Comparison of ENCODE assay signal across 1 cellular context in the genomic region with DNA sequence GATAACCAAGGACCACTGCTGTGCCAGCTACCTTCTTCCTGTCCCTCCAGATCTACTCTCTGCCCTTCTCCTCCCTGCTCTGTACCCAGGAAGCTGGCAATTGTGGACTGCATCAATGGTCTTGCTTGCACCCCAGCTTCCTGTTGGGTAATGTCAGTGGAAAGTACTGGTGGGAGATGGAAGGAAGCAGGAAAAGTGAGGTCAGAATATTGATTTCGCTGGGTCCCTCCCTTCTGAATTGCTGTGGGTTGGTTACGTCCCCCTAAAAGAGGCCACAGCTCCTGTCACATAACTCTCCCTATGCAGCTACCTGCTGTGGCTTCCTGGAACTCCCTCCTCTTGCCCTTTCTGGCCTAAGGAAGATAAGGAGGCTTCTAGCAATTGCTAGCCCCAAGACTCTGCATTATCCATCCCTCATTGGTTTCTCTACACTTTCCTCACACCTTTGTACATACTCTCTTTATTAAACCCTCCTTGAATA.
TF ChIP-seq lines count a peak whose summit lies in the region.

No MANE protein-coding gene starts in this region.

TF ChIP-seq in K562, 482 proteins besides CTCF, POLR2A, EP300 and RAD21 (continued from another document and continues in another):
- peak; percentile 64 for TF ChIP-seq PRDM10 (IDR thresholded peaks at IDR 0.05; ENCODE audit: partially characterized antibody)
- TF ChIP-seq ZNF77 (CRISPR knock-in tag; IDR thresholded peaks at IDR 0.05): no peak
- TF ChIP-seq, protein P1, sequence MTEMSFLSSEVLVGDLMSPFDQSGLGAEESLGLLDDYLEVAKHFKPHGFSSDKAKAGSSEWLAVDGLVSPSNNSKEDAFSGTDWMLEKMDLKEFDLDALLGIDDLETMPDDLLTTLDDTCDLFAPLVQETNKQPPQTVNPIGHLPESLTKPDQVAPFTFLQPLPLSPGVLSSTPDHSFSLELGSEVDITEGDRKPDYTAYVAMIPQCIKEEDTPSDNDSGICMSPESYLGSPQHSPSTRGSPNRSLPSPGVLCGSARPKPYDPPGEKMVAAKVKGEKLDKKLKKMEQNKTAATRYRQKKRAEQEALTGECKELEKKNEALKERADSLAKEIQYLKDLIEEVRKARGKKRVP (CRISPR knock-in tag; IDR thresholded peaks at IDR 0.05): no peak
- no peak for TF ChIP-seq FOXK1 (CRISPR knock-in tag; IDR thresholded peaks at IDR 0.05; ENCODE audit: borderline replicate concordance)
- no peak for TF ChIP-seq ZNF76 (CRISPR knock-in tag; IDR thresholded peaks at IDR 0.05; ENCODE audit: borderline replicate concordance)
- TF ChIP-seq DPF2 (IDR thresholded peaks at IDR 0.05): peak; percentile 91
- no peak for TF ChIP-seq ZNF449 (CRISPR knock-in tag; IDR thresholded peaks at IDR 0.05)
- TF ChIP-seq ZNF584 (CRISPR knock-in tag; IDR thresholded peaks at IDR 0.05; ENCODE audit: low read depth): no peak
- TF ChIP-seq RBBP5 (IDR thresholded peaks at IDR 0.05; ENCODE audit: borderline replicate concordance, insufficient read depth, low read length, poor library complexity, severe bottlenecking): peak; percentile 31
- peak; percentile 75 for TF ChIP-seq GATAD2B (IDR thresholded peaks at IDR 0.05; ENCODE audit: borderline replicate concordance)
- TF ChIP-seq FOXJ2 (tag; IDR thresholded peaks at IDR 0.05): no peak
- peak; percentile 63 for TF ChIP-seq MYNN (IDR thresholded peaks at IDR 0.05)
- TF ChIP-seq MYNN (CRISPR knock-in tag; IDR thresholded peaks at IDR 0.05): no peak
- TF ChIP-seq HMGN3 (IDR thresholded peaks at IDR 0.05; ENCODE audit: borderline replicate concordance, extremely low read depth, insufficient read length, low read depth, low read length): no peak
- TF ChIP-seq ZEB2 (IDR thresholded peaks at IDR 0.05): peak; percentile 94
- peak; percentile 61; the same call in 1 of the 2 replicates for TF ChIP-seq ETV5 (CRISPR knock-in tag; IDR thresholded peaks at IDR 0.05; ENCODE audit: low read depth)
- no peak for TF ChIP-seq ATF1 (CRISPR knock-in tag; IDR thresholded peaks at IDR 0.05)
- peak; percentile 41; the same call in 1 of the 2 replicates for TF ChIP-seq ATF1 (tag; IDR thresholded peaks at IDR 0.05)
- no peak for TF ChIP-seq NFATC3 (IDR thresholded peaks at IDR 0.05)
- peak; percentile 94 for TF ChIP-seq ARID1B (IDR thresholded peaks at IDR 0.05)
- no peak for TF ChIP-seq ZNF23 (CRISPR knock-in tag; IDR thresholded peaks at IDR 0.05)
- TF ChIP-seq PHB2 (IDR thresholded peaks at IDR 0.05; ENCODE audit: low read depth): peak; percentile 52; the same call in 1 of the 2 replicates
- TF ChIP-seq KDM1A (IDR thresholded peaks at IDR 0.05): peak in 1 of 2 experiments; percentile 67; a peak in 3 of 4 replicates
- no peak for TF ChIP-seq ZNF551 (CRISPR knock-in tag; IDR thresholded peaks at IDR 0.05)
- no peak for TF ChIP-seq DNMT1 (IDR thresholded peaks at IDR 0.05)
- 0 out of 2 replicates have a peak, but pooled peaks have one; percentile 47 for TF ChIP-seq SMARCC2 (IDR thresholded peaks at IDR 0.05; ENCODE audit: low read depth)
- TF ChIP-seq ZNF830 (CRISPR knock-in tag; IDR thresholded peaks at IDR 0.05): no peak
- peak; percentile 74 for TF ChIP-seq MTA2 (IDR thresholded peaks at IDR 0.05; ENCODE audit: low read depth)
- no peak for TF ChIP-seq MAZ (CRISPR knock-in tag; conservative IDR thresholded peaks at IDR 0.05 in 1 of 2, IDR thresholded peaks at IDR 0.05 in 1 of 2)
- TF ChIP-seq ZNF318 (IDR thresholded peaks at IDR 0.05; ENCODE audit: borderline replicate concordance in 1 of 2, low read depth in 1 of 2): no peak
- TF ChIP-seq TRIM28 (IDR thresholded peaks at IDR 0.05): peak; percentile 72; the same call in 1 of the 2 replicates
- TF ChIP-seq ZNF354B (CRISPR knock-in tag; IDR thresholded peaks at IDR 0.05): no peak
- peak; percentile 26; the same call in 1 of the 2 replicates for TF ChIP-seq BCOR (IDR thresholded peaks at IDR 0.05)
- no peak for TF ChIP-seq C11orf30 (IDR thresholded peaks at IDR 0.05; ENCODE audit: low read depth)
- no peak for TF ChIP-seq PCBP1 (IDR thresholded peaks at IDR 0.05; ENCODE audit: low read depth, low read length, poor library complexity, severe bottlenecking)
- TF ChIP-seq, protein P2, sequence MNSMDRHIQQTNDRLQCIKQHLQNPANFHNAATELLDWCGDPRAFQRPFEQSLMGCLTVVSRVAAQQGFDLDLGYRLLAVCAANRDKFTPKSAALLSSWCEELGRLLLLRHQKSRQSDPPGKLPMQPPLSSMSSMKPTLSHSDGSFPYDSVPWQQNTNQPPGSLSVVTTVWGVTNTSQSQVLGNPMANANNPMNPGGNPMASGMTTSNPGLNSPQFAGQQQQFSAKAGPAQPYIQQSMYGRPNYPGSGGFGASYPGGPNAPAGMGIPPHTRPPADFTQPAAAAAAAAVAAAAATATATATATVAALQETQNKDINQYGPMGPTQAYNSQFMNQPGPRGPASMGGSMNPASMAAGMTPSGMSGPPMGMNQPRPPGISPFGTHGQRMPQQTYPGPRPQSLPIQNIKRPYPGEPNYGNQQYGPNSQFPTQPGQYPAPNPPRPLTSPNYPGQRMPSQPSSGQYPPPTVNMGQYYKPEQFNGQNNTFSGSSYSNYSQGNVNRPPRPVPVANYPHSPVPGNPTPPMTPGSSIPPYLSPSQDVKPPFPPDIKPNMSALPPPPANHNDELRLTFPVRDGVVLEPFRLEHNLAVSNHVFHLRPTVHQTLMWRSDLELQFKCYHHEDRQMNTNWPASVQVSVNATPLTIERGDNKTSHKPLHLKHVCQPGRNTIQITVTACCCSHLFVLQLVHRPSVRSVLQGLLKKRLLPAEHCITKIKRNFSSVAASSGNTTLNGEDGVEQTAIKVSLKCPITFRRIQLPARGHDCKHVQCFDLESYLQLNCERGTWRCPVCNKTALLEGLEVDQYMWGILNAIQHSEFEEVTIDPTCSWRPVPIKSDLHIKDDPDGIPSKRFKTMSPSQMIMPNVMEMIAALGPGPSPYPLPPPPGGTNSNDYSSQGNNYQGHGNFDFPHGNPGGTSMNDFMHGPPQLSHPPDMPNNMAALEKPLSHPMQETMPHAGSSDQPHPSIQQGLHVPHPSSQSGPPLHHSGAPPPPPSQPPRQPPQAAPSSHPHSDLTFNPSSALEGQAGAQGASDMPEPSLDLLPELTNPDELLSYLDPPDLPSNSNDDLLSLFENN (IDR thresholded peaks at IDR 0.05; ENCODE audit: low read depth in 2 of 2, low read length in 2 of 2): no peak
- TF ChIP-seq HMG20B (CRISPR knock-in tag; IDR thresholded peaks at IDR 0.05): no peak
- peak in 1 of 2 experiments; percentile 45; a peak in 1 of 3 replicates for TF ChIP-seq CBX3 (IDR thresholded peaks at IDR 0.05; ENCODE audit: borderline replicate concordance in 1 of 2, low read length in 2 of 2)
- TF ChIP-seq KLF16 (IDR thresholded peaks at IDR 0.05): peak; percentile 53; the same call in 1 of the 2 replicates
- no peak for TF ChIP-seq PHTF2 (CRISPR knock-in tag; IDR thresholded peaks at IDR 0.05)
- 0 out of 2 replicates have a peak, but pooled peaks have one; percentile 28 for TF ChIP-seq CBX5 (IDR thresholded peaks at IDR 0.05; ENCODE audit: borderline replicate concordance, low read depth)
- peak; percentile 17 for TF ChIP-seq E2F8 (IDR thresholded peaks at IDR 0.05; ENCODE audit: low read depth, partially characterized antibody)
- TF ChIP-seq NCOA1 (IDR thresholded peaks at IDR 0.05; ENCODE audit: low read depth): peak; percentile 39; the same call in 1 of the 2 replicates
